In genomic region chr4:123599920-123600394, GRCh38 we compare ENCODE assay signal across 8 cellular contexts.
DNase-seq lines count a peak whose midpoint lies in the region; ATAC-seq and TF ChIP-seq lines count a peak whose summit lies in the region.

No MANE protein-coding gene starts in this region.

- no peaks in the 10 kb centered on the region for H3K9me3 ChIP-seq in CD4-positive, alpha-beta memory T cell (ENCODE audit: control insufficient read depth in 1 of 2, low read length in 2 of 2)
- H3K9me3 ChIP-seq in SJCRH30 (replicated peaks) (no peaks in the 10 kb centered on the region), ascending aorta (no peaks in the 10 kb centered on the region), iPS-20b (ENCODE audit: insufficient read depth, low read depth, low read length) (no peaks in the 10 kb centered on the region), smooth muscle cell (replicated peaks; ENCODE audit: low read depth) (no peaks in the 10 kb centered on the region), Karpas-422 (ENCODE audit: low read length) (no peaks in the 10 kb centered on the region)

- POLR2A ChIA-PET in CD4-positive, alpha-beta memory T cell (lab: Charles Lee; ENCODE audit: partially characterized antibody): interaction anchor here (1.2 kb wide), 1 partner anchor 17 kb away, joined by 4 read pairs; no protein-coding TSS in a partner anchor

- no peak for TF ChIP-seq CTCF in ascending aorta (IDR thresholded peaks at IDR 0.05)
- no peak for TF ChIP-seq CTCF in smooth muscle cell (IDR thresholded peaks at IDR 0.05; ENCODE audit: borderline replicate concordance, insufficient read depth, poor library complexity, severe bottlenecking)

- peaks cover 8% of the 10 kb centered on the region for H3F3A ChIP-seq in smooth muscle cell (ENCODE audit: low read depth)

- H3K27me3 ChIP-seq in CD4-positive, alpha-beta memory T cell (ENCODE audit: insufficient read depth, low read length): no peaks in the 10 kb centered on the region
- H3K27me3 ChIP-seq in SJCRH30 (no peaks in the 10 kb centered on the region), ascending aorta (no peaks in the 10 kb centered on the region), iPS-20b (ENCODE audit: insufficient read depth, low read length) (no peaks in the 10 kb centered on the region), smooth muscle cell (ENCODE audit: low read depth) (no peaks in the 10 kb centered on the region), Karpas-422 (ENCODE audit: low read length) (no peaks in the 10 kb centered on the region)

- WGBS in smooth muscle cell (ENCODE audit: low lambda C conversion rate): 21% methylated on average over 2 of the region's 2 CpGs

- H3K4me2 ChIP-seq in smooth muscle cell (peak overlapping the region; percentile 57), Karpas-422 (ENCODE audit: low read depth, low read length, poor library complexity, severe bottlenecking) (no peak overlapping the region)

- no peak overlapping the region for H3K27ac ChIP-seq in CD4-positive, alpha-beta memory T cell (ENCODE audit: low read depth, low read length)
- H3K27ac ChIP-seq in SJCRH30 (peak overlapping the region; percentile 83), ascending aorta (peak overlapping the region in 1 of 2 donors; percentile 42), iPS-20b (ENCODE audit: low read length) (peak overlapping the region; percentile 52), smooth muscle cell (ENCODE audit: low read depth) (peak overlapping the region; percentile 58), Karpas-422 (ENCODE audit: low read length) (no peak overlapping the region)

- peak overlapping the region; percentile 1 to 84 (median 30) for H3K4me3 Mint-ChIP-seq in CD4-positive, alpha-beta memory T cell

- H3K4me1 Mint-ChIP-seq in CD4-positive, alpha-beta memory T cell: peaks cover 10 to 19% (median 16%) of the 10 kb centered on the region in 4 donors

- peaks cover 21% of the 10 kb centered on the region for H3K4me1 ChIP-seq in CD4-positive, alpha-beta memory T cell (ENCODE audit: insufficient read depth, low read length)
- H3K4me1 ChIP-seq in SJCRH30: peaks cover 34% of the 10 kb centered on the region
- no peaks in the 10 kb centered on the region for H3K4me1 ChIP-seq in ascending aorta
- H3K4me1 ChIP-seq in iPS-20b (ENCODE audit: insufficient read depth, low read length): peaks cover 25% of the 10 kb centered on the region; the same call in 1 of the 2 replicates
- H3K4me1 ChIP-seq in smooth muscle cell (ENCODE audit: low read depth): peaks cover 24% of the 10 kb centered on the region
- no peaks in the 10 kb centered on the region for H3K4me1 ChIP-seq in Karpas-422 (ENCODE audit: low read length)

- no peaks in the 10 kb centered on the region for H3K27me3 Mint-ChIP-seq in CD4-positive, alpha-beta memory T cell

- peak overlapping the region; percentile 66; the same call in 1 of the 2 replicates for H3K9ac ChIP-seq in iPS-20b (ENCODE audit: low read depth, low read length)
- H3K9ac ChIP-seq in smooth muscle cell (ENCODE audit: low read depth): peak overlapping the region; percentile 21
- H3K9ac ChIP-seq in Karpas-422 (ENCODE audit: low read length): no peak overlapping the region

- no peaks in the 10 kb centered on the region for H3K9me2 ChIP-seq in Karpas-422 (replicated peaks; ENCODE audit: insufficient read depth, low read length)

- H2AFZ ChIP-seq in smooth muscle cell (ENCODE audit: low read depth): peak overlapping the region; percentile 64
- no peak overlapping the region for H2AFZ ChIP-seq in Karpas-422 (ENCODE audit: low read length)

- DNase-seq in CD4-positive, alpha-beta memory T cell: peak; percentile 27 to 65 (median 60)
- DNase-seq in GM19240 (ENCODE audit: insufficient read length, low spot score) (peak; percentile 54), SJCRH30 (peak; percentile 87 to 92), ascending aorta (ENCODE audit: low spot score in 2 of 2) (peak; percentile 10 to 83), smooth muscle cell (lab: John Stamatoyannopoulos, UW; ENCODE audit: unreplicated experiment) (no peak), Karpas-422 (no peak)

- H3K79me2 ChIP-seq in smooth muscle cell (ENCODE audit: low read depth): no peaks in the 10 kb centered on the region
- H3K79me2 ChIP-seq in Karpas-422 (ENCODE audit: low read length): no peaks in the 10 kb centered on the region

- intact Hi-C loops in CD4-positive, alpha-beta memory T cell (cut with micrococcal nuclease): loop anchor here (1.0 kb wide), 1 partner anchor 17 kb away; no protein-coding TSS in a partner anchor
- intact Hi-C loops in ascending aorta (cut with DNase I): loop anchor here (5.0 kb wide), 1 partner anchor 38 kb away; no protein-coding TSS in a partner anchor

- ATAC-seq in HG03378 (IDR thresholded peaks at IDR 0.05; ENCODE audit: unreplicated experiment): peak; percentile 100

- H4K20me1 ChIP-seq in smooth muscle cell (ENCODE audit: low read depth) (no peaks in the 10 kb centered on the region), Karpas-422 (ENCODE audit: insufficient read depth, low read depth, low read length) (no peaks in the 10 kb centered on the region)

- H3K4me3 ChIP-seq in CD4-positive, alpha-beta memory T cell (ENCODE audit: low read length in 2 of 2): no peak overlapping the region
- H3K4me3 ChIP-seq in SJCRH30: no peak overlapping the region
- H3K4me3 ChIP-seq in ascending aorta: no peak overlapping the region
- H3K4me3 ChIP-seq in iPS-20b (ENCODE audit: low read length): peak overlapping the region; percentile 21; the same call in 1 of the 2 replicates
- H3K4me3 ChIP-seq in smooth muscle cell: no peak overlapping the region
- no peak overlapping the region for H3K4me3 ChIP-seq in Karpas-422 (ENCODE audit: low read length)

- no peaks in the 10 kb centered on the region for H3K36me3 Mint-ChIP-seq in CD4-positive, alpha-beta memory T cell

- CTCF ChIA-PET in CD4-positive, alpha-beta memory T cell (lab: Charles Lee; ENCODE audit: partially characterized antibody): interaction anchor here (2.5 kb wide), 1 partner anchor 36 kb away, joined by 11 read pairs; no protein-coding TSS in a partner anchor

- H3K27ac Mint-ChIP-seq in CD4-positive, alpha-beta memory T cell: peak overlapping the region; percentile 67 to 94 (median 77)

- H3K36me3 ChIP-seq in CD4-positive, alpha-beta memory T cell (ENCODE audit: insufficient read depth, low read length): no peaks in the 10 kb centered on the region
- H3K36me3 ChIP-seq in SJCRH30: no peaks in the 10 kb centered on the region
- no peaks in the 10 kb centered on the region for H3K36me3 ChIP-seq in ascending aorta
- H3K36me3 ChIP-seq in iPS-20b (ENCODE audit: insufficient read depth, low read depth, low read length): no peaks in the 10 kb centered on the region
- H3K36me3 ChIP-seq in smooth muscle cell (ENCODE audit: low read depth): no peaks in the 10 kb centered on the region
- no peaks in the 10 kb centered on the region for H3K36me3 ChIP-seq in Karpas-422 (ENCODE audit: insufficient read depth, low read length)

- peaks cover 0 to 2% (median 0%) of the 10 kb centered on the region in 8 donors for H3K9me3 Mint-ChIP-seq in CD4-positive, alpha-beta memory T cell

Comparison
In these comparisons a context has a peak if more than half of its experiments do, and no peak if none do; other contexts are left out.
1. DNase-seq: peak in CD4-positive, alpha-beta memory T cell (5 of 5), GM19240 (single experiment), SJCRH30 (2 of 2) and ascending aorta (2 of 2); none in smooth muscle cell (single experiment) and Karpas-422 (single experiment).
2. H3K27ac ChIP-seq: peak in SJCRH30 (single experiment), iPS-20b (single experiment) and smooth muscle cell (single experiment); none in CD4-positive, alpha-beta memory T cell (single experiment) and Karpas-422 (single experiment).